In the genomic region with DNA sequence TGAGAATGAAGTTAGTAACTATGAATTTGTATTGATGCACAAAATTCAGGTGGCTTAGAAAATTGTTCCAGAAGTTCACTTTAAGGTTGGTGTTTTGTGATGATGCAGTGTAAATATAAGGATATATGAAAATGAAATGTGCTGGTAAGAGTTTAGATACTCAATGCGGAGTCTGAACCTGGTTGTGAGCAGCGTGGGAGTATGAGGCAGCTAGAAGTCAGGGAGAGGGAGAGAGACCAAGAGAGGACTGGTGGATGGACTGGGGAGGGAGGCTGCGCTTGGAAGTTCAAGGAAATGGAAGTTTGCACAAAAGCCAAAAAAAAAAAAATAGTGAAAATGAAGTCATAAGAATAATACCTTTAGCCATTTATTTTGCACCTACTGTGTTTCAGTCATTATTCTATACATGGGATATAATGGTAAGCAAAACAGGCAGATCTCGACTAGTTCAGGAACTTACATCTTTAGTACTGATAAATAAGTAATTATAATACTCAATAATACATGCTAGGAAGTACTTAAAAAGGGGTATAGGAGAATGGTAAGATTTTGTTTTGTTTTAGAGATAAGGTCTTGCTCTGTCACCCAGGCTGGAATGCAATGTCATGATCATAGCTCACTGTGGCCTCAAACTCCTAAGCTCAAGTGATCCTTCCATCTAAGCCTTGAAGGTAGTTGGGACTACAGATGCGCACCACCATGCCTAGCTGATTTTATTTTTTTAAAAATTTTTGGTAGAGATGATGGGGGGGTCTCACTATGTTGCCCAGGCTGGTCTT, we compare ENCODE assay signal across 1 cellular context.
TF ChIP-seq lines count a peak whose summit lies in the region.

No MANE protein-coding gene starts in this region.

TF ChIP-seq in K562, 482 proteins besides CTCF, POLR2A, EP300 and RAD21:
- TF ChIP-seq RCOR1 (IDR thresholded peaks at IDR 0.05; ENCODE audit: borderline replicate concordance in 1 of 2, low read depth in 2 of 2, low read length in 2 of 2) (0 out of 4 replicates have a peak, but pooled peaks of 1 of the 2 experiments have one; percentile 25), SMARCE1 (IDR thresholded peaks at IDR 0.05) (peak; percentile 50; the same call in 1 of the 2 replicates), MAFG (tag; conservative IDR thresholded peaks at IDR 0.05) (peak; percentile 77), SOX6 (IDR thresholded peaks at IDR 0.05) (peak; percentile 89), SMARCA4 (IDR thresholded peaks at IDR 0.05) (peak; percentile 66), MYBL2 (IDR thresholded peaks at IDR 0.05; ENCODE audit: low read depth) (no peak), MYBL2 (CRISPR knock-in tag; IDR thresholded peaks at IDR 0.05; ENCODE audit: borderline replicate concordance) (no peak), C11orf30 (IDR thresholded peaks at IDR 0.05; ENCODE audit: low read depth) (peak; percentile 86), CREB1 (IDR thresholded peaks at IDR 0.05) (no peak), CREB1 (CRISPR knock-in tag; IDR thresholded peaks at IDR 0.05) (no peak), FOXJ3 (CRISPR knock-in tag; IDR thresholded peaks at IDR 0.05) (no peak), FOSL1 (tag; conservative IDR thresholded peaks at IDR 0.05) (0 out of 2 replicates have a peak, but pooled peaks have one; percentile 36), EGR1 (conservative IDR thresholded peaks at IDR 0.05) (peak; percentile 59; the same call in 1 of the 2 replicates), KAT7 (CRISPR knock-in tag; IDR thresholded peaks at IDR 0.05; ENCODE audit: borderline replicate concordance) (no peak), DPF2 (IDR thresholded peaks at IDR 0.05) (peak; percentile 82), ARID1B (IDR thresholded peaks at IDR 0.05) (peak; percentile 57), BHLHE40 (IDR thresholded peaks at IDR 0.05; ENCODE audit: low read length) (no peak), MAFK (IDR thresholded peaks at IDR 0.05; ENCODE audit: low read length) (peak; percentile 70), ZNF316 (IDR thresholded peaks at IDR 0.05) (peak; percentile 89), PTTG1 (tag; IDR thresholded peaks at IDR 0.05; ENCODE audit: low read depth) (no peak), MAFF (IDR thresholded peaks at IDR 0.05; ENCODE audit: low read length) (peak; percentile 77), NFE2 (IDR thresholded peaks at IDR 0.05; ENCODE audit: low read depth) (peak; percentile 89), KDM4B (IDR thresholded peaks at IDR 0.05; ENCODE audit: borderline replicate concordance in 2 of 2, low read depth in 1 of 2) (no peak), SMARCC2 (IDR thresholded peaks at IDR 0.05; ENCODE audit: low read depth) (0 out of 2 replicates have a peak, but pooled peaks have one; percentile 33)
TF ChIP-seq in K562: peak in this region for 15.
